Comparison of ENCODE assay signal across 1 cellular context in genomic region chr9:133105461-133105770, GRCh38.
TF ChIP-seq lines count a peak whose summit lies in the region.

No MANE protein-coding gene starts in this region.

TF ChIP-seq in GM23338, 12 proteins besides CTCF, POLR2A, EP300 and RAD21 (continued from another document):
- TF ChIP-seq ZNF462 (CRISPR knock-in tag; IDR thresholded peaks at IDR 0.05) = no peak
- TF ChIP-seq EZH2 (IDR thresholded peaks at IDR 0.05; ENCODE audit: low read depth, unreplicated experiment) = no peak
- no peak for TF ChIP-seq EZH2phosphoT487 (IDR thresholded peaks at IDR 0.05; ENCODE audit: unreplicated experiment)
- TF ChIP-seq CREB1 (CRISPR knock-in tag; IDR thresholded peaks at IDR 0.05; ENCODE audit: low read depth) = no peak
- TF ChIP-seq NANOG (IDR thresholded peaks at IDR 0.05; ENCODE audit: borderline replicate concordance) = no peak
- no peak for TF ChIP-seq ETS1 (IDR thresholded peaks at IDR 0.05)
- no peak for TF ChIP-seq ZNF114 (CRISPR knock-in tag; IDR thresholded peaks at IDR 0.05)
